Comparison of ENCODE assay signal across 10 cellular contexts in the genomic region with DNA sequence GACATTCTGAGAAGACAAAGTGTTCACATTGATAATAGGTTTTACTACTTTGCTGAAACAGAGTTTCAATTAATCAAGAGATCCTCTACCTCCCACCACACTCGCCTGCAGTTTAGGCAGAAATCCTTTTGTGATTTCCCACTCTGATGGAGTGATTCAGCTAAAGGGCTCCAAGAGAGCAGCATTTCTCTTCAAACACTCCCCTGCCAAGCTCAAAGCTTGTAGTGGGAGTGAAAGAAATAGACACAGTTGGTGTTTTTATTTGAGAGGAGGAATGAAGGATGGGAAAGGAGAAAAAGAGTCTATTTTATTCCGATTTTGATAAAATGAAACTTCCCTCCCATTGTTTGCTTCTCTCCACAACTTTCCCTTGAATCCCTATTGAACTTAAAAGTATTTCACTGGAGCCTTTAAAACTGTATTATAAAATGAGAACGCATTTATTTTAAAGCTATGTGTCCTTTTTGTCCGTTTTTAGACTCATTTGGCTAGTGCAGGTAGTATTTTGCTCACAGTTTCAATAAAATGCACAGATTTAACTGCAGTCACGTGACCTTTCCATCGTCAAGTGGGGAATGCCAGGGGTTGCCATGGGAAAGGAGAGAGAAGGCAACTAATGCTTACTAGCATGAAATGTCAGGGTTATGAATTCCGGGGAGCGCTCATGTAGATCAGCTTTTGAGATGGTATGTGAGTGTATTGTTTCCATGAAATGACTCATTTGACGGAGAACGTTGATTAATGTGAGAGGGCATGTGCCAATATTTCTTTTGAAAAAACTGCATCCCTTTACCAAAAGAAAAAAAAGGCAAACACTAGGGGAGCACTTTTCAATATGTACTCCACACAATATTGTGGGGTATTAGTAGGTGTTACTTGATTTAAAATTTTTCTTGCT. TPM values are rescaled to one million over a fixed set of nuclear protein-coding genes. Genes with fewer than 3 reads are reported as not detected.
DNase-seq lines count a peak whose midpoint lies in the region; ATAC-seq, FAIRE-seq and TF ChIP-seq lines count a peak whose summit lies in the region.
"Had no signal": no experiment of that assay in that cellular context is flagged by ENCODE, and none has a peak within 500 bp of the region (broad histone marks: within the 10 kb centered on the region; RNA-seq: fewer than 3 reads in every experiment).

No MANE protein-coding gene starts in this region.

- no peak for ATAC-seq in HG02763 (IDR thresholded peaks at IDR 0.05; ENCODE audit: unreplicated experiment)

- H3K4me1 ChIP-seq in tibial nerve: peaks cover 0 to 9% (median 0%) of the 10 kb centered on the region in 4 donors

- 32 to 38% methylated on average over 10 of the region's 10 CpGs for WGBS in tibial nerve, 2 donors

- H3K27me3 ChIP-seq in tibial nerve: no peaks in the 10 kb centered on the region

- no peak for TF ChIP-seq POLR2A in tibial nerve (IDR thresholded peaks at IDR 0.05)

- peak overlapping the region in 3 of 4 donors; percentile 13 to 79 (median 20) for H3K27ac ChIP-seq in tibial nerve
- H3K27ac ChIP-seq: 22Rv1 had no signal

- no peaks in the 10 kb centered on the region for H3K9me3 ChIP-seq in tibial nerve

- DNase-seq in DMS 273 (lab: John Stamatoyannopoulos, UW; ENCODE audit: unreplicated experiment) (peak; percentile 52), DMS 273 treated with DMSO at 0.1 percent for 48 hours (lab: John Stamatoyannopoulos, UW) (no peak), astrocyte of the cerebellum (ENCODE audit: low read depth) (peak; percentile 48), tibial nerve (ENCODE audit: low spot score in 2 of 2) (no peak), KBM-7 (no peak), NOMO-1 treated with DMSO at 0.1 percent for 48 hours (lab: John Stamatoyannopoulos, UW; ENCODE audit: unreplicated experiment) (no peak)
- DNase-seq: stimulated activated CD4-positive, alpha-beta T cell treated with anti-CD3 and anti-CD28 coated beads, Interleukin-4, amount 100 ng/mL, for 24 hours had no signal

- TF ChIP-seq CTCF in astrocyte of the cerebellum (IDR thresholded peaks at IDR 0.05; ENCODE audit: low read depth, low read length, missing control alignments): peak; percentile 13
- peak in 1 of 5 experiments; percentile 10 for TF ChIP-seq CTCF in tibial nerve (IDR thresholded peaks at IDR 0.05)

- peak; percentile 84 for FAIRE-seq in islet of Langerhans (lab: Jason Lieb, UNC)

- no peak for TF ChIP-seq EP300 in tibial nerve (IDR thresholded peaks at IDR 0.05)

- no peaks in the 10 kb centered on the region for H3K36me3 ChIP-seq in tibial nerve

- H3K4me3 ChIP-seq in astrocyte of the cerebellum (ENCODE audit: low read depth, low read length) (peak overlapping the region; percentile 18), tibial nerve (peak overlapping the region in 2 of 4 donors; percentile 3 to 34)

- in situ Hi-C loops in astrocyte of the cerebellum (cut with HindIII; ENCODE audit: low sequenced_read_pairs) (no loop called here), KBM-7 (cut with MboI; ENCODE audit: low pct_unique_long_range_greater_than_20kb, low sequenced_read_pairs) (no loop called here)

RNA-seq across cellular contexts. Expression of a gene that starts 7.7 kb away (rescaled TPM):
- 10 to 100 TPM in 3 of 4 donors, 1 to 10 TPM in 1; 7.6 to 14.6 (median 11.5) TPM for total RNA-seq in tibial nerve

Comparison
In these comparisons a context has a peak if more than half of its experiments do, and no peak if none do; other contexts are left out.
1. DNase-seq: peak in DMS 273 (single experiment) and astrocyte of the cerebellum (single experiment); none in DMS 273 treated with DMSO at 0.1 percent for 48 hours (single experiment), tibial nerve (0 of 2), KBM-7 (single experiment) and NOMO-1 treated with DMSO at 0.1 percent for 48 hours (single experiment).